In genomic region chr16:8946544-8946943, GRCh38 we compare ENCODE assay signal across 1 cellular context.
TF ChIP-seq lines count a peak whose summit lies in the region.

No MANE protein-coding gene starts in this region.

TF ChIP-seq in SK-N-SH, 30 proteins besides CTCF, POLR2A, EP300 and RAD21 (continued from another document):
- TF ChIP-seq EZH2phosphoT487 (IDR thresholded peaks at IDR 0.05; ENCODE audit: borderline replicate concordance, low read depth) (no peak), YY1 (IDR thresholded peaks at IDR 0.05; ENCODE audit: low read depth) (no peak), NFIC (IDR thresholded peaks at IDR 0.05; ENCODE audit: borderline replicate concordance) (no peak), FOSL2 (IDR thresholded peaks at IDR 0.05; ENCODE audit: borderline replicate concordance, low read depth) (no peak), TEAD4 (IDR thresholded peaks at IDR 0.05; ENCODE audit: borderline replicate concordance, insufficient read depth) (no peak), NRF1 (IDR thresholded peaks at IDR 0.05; ENCODE audit: low read depth, low read length) (no peak), TCF12 (IDR thresholded peaks at IDR 0.05) (no peak)
TF ChIP-seq in SK-N-SH: peak in this region for 0.
